ENCODE assay signal across 30 cellular contexts in the genomic region with DNA sequence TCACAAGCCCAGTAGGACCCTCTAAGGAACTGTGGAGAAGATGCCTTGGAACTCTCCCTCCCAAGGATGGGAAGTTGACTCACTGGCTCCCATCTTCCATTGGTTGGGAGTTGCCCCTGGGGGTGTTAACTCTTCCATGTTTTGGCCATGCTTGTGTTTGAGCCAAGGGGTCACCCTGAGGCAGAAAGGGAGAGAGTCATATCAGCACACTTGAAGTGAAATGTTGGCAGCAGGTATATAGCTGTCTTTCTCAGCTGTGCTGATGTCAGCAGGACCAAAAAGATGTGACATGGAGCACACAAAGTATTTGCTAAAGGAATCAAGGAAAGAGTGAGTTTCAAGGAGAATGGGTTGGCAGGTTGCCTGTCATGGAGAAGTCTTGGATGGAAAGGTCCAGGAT.
"Had no signal": no experiment of that assay in that cellular context is flagged by ENCODE, and none has a peak within 500 bp of the region (broad histone marks: within the 10 kb centered on the region; RNA-seq: fewer than 3 reads in every experiment).

No MANE protein-coding gene starts in this region.

- H2AFZ ChIP-seq: neural progenitor cell, parathyroid adenoma had no signal

- H3K4me3 ChIP-seq: lower lobe of right lung, neural progenitor cell, psoas muscle, skin epidermis, stomach, suprapubic skin, thoracic aorta, tibial artery, upper lobe of right lung, uterus had no signal

- H3K36me3 ChIP-seq: lower lobe of right lung, neural progenitor cell, neutrophil, stomach, suprapubic skin, thoracic aorta, tibial artery, upper lobe of right lung, uterus had no signal

- ATAC-seq: lower lobe of right lung; natural killer cell; psoas muscle; sciatic nerve; stimulated activated naive B cell treated with anti-CD40 and anti-IgM and Interleukin-4, amounts not matched to agents 10 μg/mL and 1 μg/mL and 100 μg/mL, for 72 hours; stimulated activated naive CD8-positive, alpha-beta T cell treated with anti-CD3 and anti-CD28 coated beads, Interleukin-15, Interleukin-2, amounts not matched to agents 100 U/mL and 50 U/mL, for 24 hours; upper lobe of right lung had no signal

- H3K9me3 ChIP-seq: lower lobe of right lung, neutrophil, psoas muscle, stomach, suprapubic skin, thoracic aorta, tibial artery, upper lobe of right lung, uterus had no signal

- H3K4me2 ChIP-seq: neural progenitor cell had no signal

- H3K9ac ChIP-seq: neural progenitor cell, parathyroid adenoma had no signal

- DNase-seq: hippocampal formation; immature natural killer cell; kidney; lower lobe of right lung; mammary epithelial cell; mesenchymal stem cell; naive B cell; natural killer cell; nephron progenitor cell; occipital lobe; psoas muscle; stimulated activated CD4-positive, alpha-beta T cell treated with anti-CD3 and anti-CD28 coated beads, Interleukin-12 subunit alpha, Interleukin-12 subunit beta, amount 100 ng/mL, for 4 hours; stimulated activated CD4-positive, alpha-beta T cell treated with anti-CD3 and anti-CD28 coated beads, Interleukin-15, amount 100 ng/mL, for 24 hours; stimulated activated CD4-positive, alpha-beta T cell treated with anti-CD3 and anti-CD28 coated beads, Interleukin-2, amount 100 ng/mL, for 24 hours; stimulated activated CD4-positive, alpha-beta T cell treated with anti-CD3 and anti-CD28 coated beads, Interleukin-4, amount 100 ng/mL, for 1 hour; stimulated activated naive B cell treated with anti-CD40 and anti-IgM and Interleukin-4, amounts not matched to agents 10 μg/mL and 1 μg/mL and 100 μg/mL, for 72 hours; stimulated activated naive CD8-positive, alpha-beta T cell treated with anti-CD3 and anti-CD28 coated beads, Interleukin-15, Interleukin-2, amounts not matched to agents 100 U/mL and 50 U/mL, for 24 hours; stomach; tibial artery; trophoblast cell; upper lobe of right lung; uterus had no signal

- FAIRE-seq: islet of Langerhans, kidney had no signal

- H3K4me1 ChIP-seq: lower lobe of right lung, parathyroid adenoma, psoas muscle, stomach, suprapubic skin, tibial artery, upper lobe of right lung, uterus had no signal

- H3K27ac ChIP-seq: lower lobe of right lung, neural progenitor cell, neutrophil, parathyroid adenoma, psoas muscle, skin epidermis, stomach, suprapubic skin, thoracic aorta, tibial artery, upper lobe of right lung, uterus had no signal

- H3K79me2 ChIP-seq: parathyroid adenoma had no signal

- H3K27me3 ChIP-seq: neural progenitor cell, neutrophil, stomach, suprapubic skin, tibial artery, upper lobe of right lung, uterus had no signal
